ENCODE assay signal across 1 cellular context in the genomic region with DNA sequence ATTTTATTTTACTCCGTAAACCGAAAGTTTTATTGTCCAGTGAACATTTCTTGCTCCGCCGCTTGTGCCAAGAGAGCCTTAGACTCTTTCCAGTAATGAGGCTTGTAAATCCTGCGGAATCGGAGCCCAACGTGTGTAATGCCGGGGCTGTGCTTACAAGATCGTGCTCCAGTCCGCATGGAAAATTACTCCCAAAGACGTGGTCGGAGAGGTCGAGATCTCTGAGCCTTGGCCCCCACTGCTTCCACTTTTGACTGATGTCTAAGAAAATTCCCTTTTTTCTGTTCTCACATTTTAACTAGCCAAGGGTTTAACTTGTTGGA.
TF ChIP-seq lines count a peak whose summit lies in the region.

No MANE protein-coding gene starts in this region.

TF ChIP-seq in HepG2, 621 proteins besides CTCF, POLR2A, EP300 and RAD21 (continued from another document):
- TF ChIP-seq SP1 (IDR thresholded peaks at IDR 0.05) (no peak), SP1 (CRISPR knock-in tag; IDR thresholded peaks at IDR 0.05) (no peak)
